26 cellular contexts compared by ENCODE assay signal in the genomic region with DNA sequence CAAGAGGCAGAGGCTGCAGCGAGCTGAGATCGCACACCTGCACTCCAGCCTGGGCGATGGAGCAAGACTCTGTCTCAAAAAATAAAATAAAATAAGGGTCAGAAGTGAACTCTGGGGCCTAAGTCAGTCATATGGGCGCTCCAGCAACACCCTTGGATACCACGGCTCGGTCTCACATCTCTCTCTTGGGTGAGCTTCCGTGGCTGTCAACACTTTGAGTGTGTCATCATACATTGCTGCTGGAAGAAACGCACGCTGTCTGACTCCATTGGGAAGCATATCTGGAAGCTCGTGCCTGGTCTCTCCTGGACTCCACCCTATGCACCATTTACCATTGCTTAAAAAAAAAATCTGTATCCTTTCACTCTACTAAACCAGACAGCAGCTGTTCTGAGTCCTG. TPM values are rescaled to one million over a fixed set of nuclear protein-coding genes. Genes with fewer than 3 reads are reported as not detected.
"Had no signal": no experiment of that assay in that cellular context is flagged by ENCODE, and none has a peak within 500 bp of the region (broad histone marks: within the 10 kb centered on the region; RNA-seq: fewer than 3 reads in every experiment).

No MANE protein-coding gene starts in this region.

- H3K9me3 ChIP-seq: adrenal gland, body of pancreas, colonic mucosa had no signal

- H3K27me3 ChIP-seq: adrenal gland, body of pancreas, colonic mucosa had no signal

- H3K4me3 ChIP-seq: adrenal gland, body of pancreas, colonic mucosa had no signal

- ATAC-seq: activated CD4-positive, alpha-beta T cell treated with anti-CD3 and anti-CD28 coated beads for 36 hours; activated CD8-positive, alpha-beta memory T cell treated with anti-CD3 and anti-CD28 coated beads, Interleukin-2, amount 10 ng/mL, durations not matched to agents 7 days and 5 days; activated CD8-positive, alpha-beta T cell treated with anti-CD3 and anti-CD28 coated beads, Interleukin-2, amount 10 ng/mL, durations not matched to agents 7 days and 5 days; activated naive CD8-positive, alpha-beta T cell treated with anti-CD3 and anti-CD28 coated beads, Interleukin-2, amount 50 U/mL, for 24 hours; body of pancreas; esophagus mucosa had no signal

- H3K4me1 ChIP-seq: adrenal gland, colonic mucosa had no signal

- DNase-seq: activated CD4-positive, alpha-beta memory T cell treated with anti-CD3 and anti-CD28 coated beads for 36 hours; activated CD4-positive, alpha-beta T cell treated with anti-CD3 and anti-CD28 coated beads for 36 hours; activated CD4-positive, alpha-beta T cell treated with anti-CD3 and anti-CD28 coated beads, Interleukin-2, amount 10 ng/mL, durations not matched to agents 24 days and 14 days; activated CD4-positive, CD25-positive, alpha-beta regulatory T cell; activated CD4-positive, CD25-positive, alpha-beta regulatory T cell treated with anti-CD3 and anti-CD28 coated beads, Interleukin-2, amount 50 U/mL, for 72 hours; activated CD8-positive, alpha-beta memory T cell treated with anti-CD3 and anti-CD28 coated beads, Interleukin-2, amount 10 ng/mL, durations not matched to agents 7 days and 5 days; activated CD8-positive, alpha-beta memory T cell treated with anti-CD3 and anti-CD28 coated beads, Interleukin-2, amount 50 U/mL, for 4 hours; activated CD8-positive, alpha-beta T cell treated with anti-CD3 and anti-CD28 coated beads, Interleukin-2, amount 10 ng/mL, durations not matched to agents 7 days and 5 days; activated effector memory CD4-positive, alpha-beta T cell treated with anti-CD3 and anti-CD28 coated beads, Interleukin-2, amount 50 U/mL, for 16 hours; activated naive CD4-positive, alpha-beta T cell treated with anti-CD3 and anti-CD28 coated beads for 36 hours; activated naive CD8-positive, alpha-beta T cell treated with anti-CD3 and anti-CD28 coated beads for 36 hours; activated naive CD8-positive, alpha-beta T cell treated with anti-CD3 and anti-CD28 coated beads, Interleukin-2, amount 50 U/mL, for 24 hours; activated T-cell treated with anti-CD3 and anti-CD28 coated beads, Interleukin-2, amount 50 U/mL, for 1 hour; activated T-cell treated with anti-CD3 and anti-CD28 coated beads, Interleukin-2, amount 50 U/mL, for 48 hours; adrenal gland; amygdala; aorta; body of pancreas; central memory CD4-positive, alpha-beta T cell; cerebellar nuclear complex; colonic mucosa; effector CD8-positive, alpha-beta T cell; foreskin fibroblast; T-helper 2 cell had no signal

- H3K36me3 ChIP-seq: adrenal gland, colonic mucosa had no signal

- H3K27ac ChIP-seq: adrenal gland, body of pancreas, colonic mucosa had no signal

RNA-seq across cellular contexts. Expression of a gene that starts 38.6 kb away (rescaled TPM):
- total RNA-seq: epithelial cell of proximal tubule had no signal
